31 cellular contexts compared by ENCODE assay signal in the genomic region with DNA sequence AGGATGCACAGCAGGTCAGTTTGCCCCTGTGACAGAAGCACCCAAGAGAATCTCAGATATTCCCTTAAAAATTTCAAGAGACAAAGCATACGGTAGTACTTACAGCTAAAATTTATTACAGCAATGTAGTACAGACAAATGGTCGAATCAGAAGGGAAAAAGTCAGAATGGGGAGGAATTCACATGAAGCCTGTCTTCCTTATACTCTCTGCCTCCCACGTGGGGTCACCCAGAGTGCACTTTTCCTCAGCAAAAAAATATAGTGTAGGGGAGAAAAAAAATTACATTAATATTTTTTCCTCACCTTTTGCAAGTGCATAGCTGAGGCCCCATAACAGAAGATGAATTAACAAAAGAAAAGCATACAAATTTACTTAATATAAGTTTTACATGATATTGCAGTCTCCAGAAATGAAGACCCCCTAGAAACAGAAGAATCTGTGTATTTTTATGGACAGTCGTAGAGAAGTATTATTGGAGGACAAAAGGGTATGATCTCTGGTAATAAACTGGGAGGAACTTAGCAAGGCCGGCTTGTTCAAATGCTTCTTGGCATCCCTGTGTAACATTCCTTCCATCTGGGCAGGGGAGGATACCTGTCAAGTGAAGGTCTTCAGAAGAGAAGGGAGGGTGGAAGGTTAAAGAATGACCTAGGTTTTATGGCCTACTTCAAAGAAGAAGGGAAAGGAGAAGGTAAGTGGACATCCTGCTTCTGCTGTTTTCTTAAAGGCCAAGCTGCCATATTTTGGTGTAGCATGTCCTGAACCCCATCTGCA.
"Had no signal": no experiment of that assay in that cellular context is flagged by ENCODE, and none has a peak within 500 bp of the region (broad histone marks: within the 10 kb centered on the region; RNA-seq: fewer than 3 reads in every experiment).

No MANE protein-coding gene starts in this region.

- H3K27me3 ChIP-seq: colonic mucosa, left lung, pancreas, vagina had no signal

- H3K4me3 Mint-ChIP-seq: activated CD4-positive, alpha-beta memory T cell treated with anti-CD3 and anti-CD28 coated beads, Interleukin-2, amount 10 ng/mL, durations not matched to agents 7 days and 5 days; activated CD4-positive, alpha-beta T cell treated with anti-CD3 and anti-CD28 coated beads, Interleukin-2, amount 10 ng/mL, durations not matched to agents 7 days and 5 days; activated naive CD4-positive, alpha-beta T cell treated with anti-CD3 and anti-CD28 coated beads, Interleukin-2, amount 50 U/mL, for 24 hours; immature natural killer cell; stimulated activated memory B cell treated with anti-CD40 and anti-IgM and Interleukin-4, amounts not matched to agents 10 μg/mL and 1 μg/mL and 100 μg/mL, for 72 hours; stimulated activated naive CD8-positive, alpha-beta T cell treated with anti-CD3 and anti-CD28 coated beads, Interleukin-15, amount 100 ng/mL, for 72 hours; type B pancreatic cell; WTC11 had no signal

- H3K36me3 Mint-ChIP-seq: activated naive CD4-positive, alpha-beta T cell treated with anti-CD3 and anti-CD28 coated beads, Interleukin-2, amount 50 U/mL, for 24 hours; immature natural killer cell; stimulated activated memory B cell treated with anti-CD40 and anti-IgM and Interleukin-4, amounts not matched to agents 10 μg/mL and 1 μg/mL and 100 μg/mL, for 72 hours; type B pancreatic cell; WTC11 had no signal

- H3K9me3 ChIP-seq: colonic mucosa, left lung, pancreas, prostate gland, vagina had no signal

- H3K4me1 Mint-ChIP-seq: activated CD4-positive, alpha-beta memory T cell treated with anti-CD3 and anti-CD28 coated beads, Interleukin-2, amount 10 ng/mL, durations not matched to agents 7 days and 5 days; activated CD4-positive, alpha-beta T cell treated with anti-CD3 and anti-CD28 coated beads, Interleukin-2, amount 10 ng/mL, durations not matched to agents 7 days and 5 days; activated naive CD4-positive, alpha-beta T cell treated with anti-CD3 and anti-CD28 coated beads, Interleukin-2, amount 50 U/mL, for 24 hours; immature natural killer cell; stimulated activated memory B cell treated with anti-CD40 and anti-IgM and Interleukin-4, amounts not matched to agents 10 μg/mL and 1 μg/mL and 100 μg/mL, for 72 hours; stimulated activated naive CD8-positive, alpha-beta T cell treated with anti-CD3 and anti-CD28 coated beads, Interleukin-15, amount 100 ng/mL, for 72 hours had no signal

- H3K36me3 ChIP-seq: colonic mucosa, left lung, pancreas, prostate gland, vagina had no signal

- H3K27ac ChIP-seq: colonic mucosa, left lung, pancreas, prostate gland, skin epidermis, vagina had no signal

- H3K27me3 Mint-ChIP-seq: activated CD4-positive, alpha-beta memory T cell treated with anti-CD3 and anti-CD28 coated beads, Interleukin-2, amount 10 ng/mL, durations not matched to agents 7 days and 5 days; activated CD4-positive, alpha-beta T cell treated with anti-CD3 and anti-CD28 coated beads, Interleukin-2, amount 10 ng/mL, durations not matched to agents 7 days and 5 days; activated naive CD4-positive, alpha-beta T cell treated with anti-CD3 and anti-CD28 coated beads, Interleukin-2, amount 50 U/mL, for 24 hours; stimulated activated memory B cell treated with anti-CD40 and anti-IgM and Interleukin-4, amounts not matched to agents 10 μg/mL and 1 μg/mL and 100 μg/mL, for 72 hours; stimulated activated naive CD8-positive, alpha-beta T cell treated with anti-CD3 and anti-CD28 coated beads, Interleukin-15, amount 100 ng/mL, for 72 hours; type B pancreatic cell had no signal

- ATAC-seq: left lung; pancreas; sciatic nerve; stimulated activated memory B cell treated with anti-CD40 and anti-IgM and Interleukin-4, amounts not matched to agents 10 μg/mL and 1 μg/mL and 100 μg/mL, for 72 hours; stimulated activated naive CD8-positive, alpha-beta T cell treated with anti-CD3 and anti-CD28 coated beads, Interleukin-15, amount 100 ng/mL, for 72 hours; WTC11 had no signal

- H3K9me3 Mint-ChIP-seq: activated CD4-positive, alpha-beta memory T cell treated with anti-CD3 and anti-CD28 coated beads, Interleukin-2, amount 10 ng/mL, durations not matched to agents 7 days and 5 days; activated CD4-positive, alpha-beta T cell treated with anti-CD3 and anti-CD28 coated beads, Interleukin-2, amount 10 ng/mL, durations not matched to agents 7 days and 5 days; activated naive CD4-positive, alpha-beta T cell treated with anti-CD3 and anti-CD28 coated beads, Interleukin-2, amount 50 U/mL, for 24 hours; activated T-helper 2 cell treated with anti-CD3 and anti-CD28 coated beads, Interferon-gamma antibody, Interleukin-2, Interleukin-4, amounts not matched to agents 10 μg/mL and 5 μg/mL and 100 μg/mL, durations not matched to agents 14 hours and 24 hours and 36 hours; stimulated activated naive CD8-positive, alpha-beta T cell treated with anti-CD3 and anti-CD28 coated beads, Interleukin-15, amount 100 ng/mL, for 72 hours; type B pancreatic cell had no signal

- H3K4me3 ChIP-seq: colonic mucosa, left lung, lung, pancreas, prostate gland, skin epidermis, vagina had no signal

- H3K27ac Mint-ChIP-seq: activated CD4-positive, alpha-beta memory T cell treated with anti-CD3 and anti-CD28 coated beads, Interleukin-2, amount 10 ng/mL, durations not matched to agents 7 days and 5 days; activated CD4-positive, alpha-beta T cell treated with anti-CD3 and anti-CD28 coated beads, Interleukin-2, amount 10 ng/mL, durations not matched to agents 7 days and 5 days; activated naive CD4-positive, alpha-beta T cell treated with anti-CD3 and anti-CD28 coated beads, Interleukin-2, amount 50 U/mL, for 24 hours; activated T-helper 2 cell treated with anti-CD3 and anti-CD28 coated beads, Interferon-gamma antibody, Interleukin-2, Interleukin-4, amounts not matched to agents 10 μg/mL and 5 μg/mL and 100 μg/mL, durations not matched to agents 14 hours and 24 hours and 36 hours; immature natural killer cell; stimulated activated memory B cell treated with anti-CD40 and anti-IgM and Interleukin-4, amounts not matched to agents 10 μg/mL and 1 μg/mL and 100 μg/mL, for 72 hours; stimulated activated naive CD8-positive, alpha-beta T cell treated with anti-CD3 and anti-CD28 coated beads, Interleukin-15, amount 100 ng/mL, for 72 hours; type B pancreatic cell; WTC11 had no signal

- DNase-seq: activated CD4-positive, alpha-beta memory T cell treated with anti-CD3 and anti-CD28 coated beads, Interleukin-2, amount 10 ng/mL, durations not matched to agents 7 days and 5 days; activated CD4-positive, alpha-beta T cell treated with anti-CD3 and anti-CD28 coated beads for 1 hour; activated CD4-positive, alpha-beta T cell treated with anti-CD3 and anti-CD28 coated beads, Interleukin-2, amount 10 ng/mL, durations not matched to agents 7 days and 5 days; activated CD8-positive, alpha-beta memory T cell treated with anti-CD3 and anti-CD28 coated beads, Interleukin-2, amount 50 U/mL, for 48 hours; activated T-cell treated with anti-CD3 and anti-CD28 coated beads, Interleukin-2, amount 50 U/mL, for 48 hours; anterior cingulate cortex; colonic mucosa; effector CD8-positive, alpha-beta T cell; head of caudate nucleus; hippocampal formation; immature natural killer cell; kidney glomerular epithelial cell; left lung; nucleus accumbens; pancreas; retina; stimulated activated CD4-positive, alpha-beta T cell treated with anti-CD3 and anti-CD28 coated beads, Interleukin-4, amount 100 ng/mL, for 4 hours; stimulated activated CD8-positive, alpha-beta memory T cell treated with anti-CD3 and anti-CD28 coated beads, Interleukin-4, amount 100 ng/mL, for 48 hours; stimulated activated naive CD8-positive, alpha-beta T cell treated with anti-CD3 and anti-CD28 coated beads, Interleukin-15, amount 100 ng/mL, for 72 hours; substantia nigra; T-helper 2 cell had no signal

- FAIRE-seq: pancreas had no signal

- H3K4me1 ChIP-seq: colonic mucosa, left lung, pancreas, prostate gland, vagina had no signal
